Comparison of ENCODE assay signal across 1 cellular context in the genomic region with DNA sequence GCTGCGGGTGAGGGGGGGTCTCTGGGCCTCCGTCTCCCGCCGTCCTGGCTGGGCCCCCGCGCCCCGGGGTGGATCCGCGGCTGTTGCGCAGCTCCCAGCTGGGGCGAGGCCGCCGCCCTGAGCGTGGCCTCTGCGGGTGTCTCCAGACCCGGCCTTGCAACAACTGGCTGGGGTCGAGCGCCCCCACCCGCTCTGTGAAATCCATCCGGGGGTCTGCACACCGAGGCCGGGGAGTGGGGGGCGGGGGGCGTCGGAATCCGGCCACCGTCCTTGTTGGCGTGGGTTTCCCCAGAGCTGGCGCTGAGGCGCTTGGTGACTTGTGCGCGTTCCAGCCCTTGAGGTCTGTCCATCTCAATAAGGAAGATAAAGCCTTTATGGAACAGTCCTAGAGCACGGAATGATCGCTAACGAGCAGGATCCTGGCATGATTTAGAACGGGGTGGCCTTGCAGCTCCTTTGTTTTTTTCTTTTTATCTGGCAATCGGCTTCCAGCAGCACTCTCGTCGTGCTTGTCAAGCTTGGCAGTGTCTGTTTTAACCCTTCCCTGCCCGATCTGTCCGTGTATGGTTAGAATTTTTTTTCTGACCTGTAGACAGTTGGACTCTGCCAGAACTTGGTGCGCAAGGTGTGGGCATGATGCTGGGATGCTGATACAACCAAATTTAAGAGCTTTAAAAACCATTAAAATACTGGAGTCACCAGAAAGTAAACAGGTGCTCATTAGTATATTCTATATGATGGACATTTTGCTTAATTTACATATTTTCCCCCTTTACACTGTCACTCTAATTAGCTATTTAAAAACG.
TF ChIP-seq lines count a peak whose summit lies in the region.

No MANE protein-coding gene starts in this region.

TF ChIP-seq in HepG2, 621 proteins besides CTCF, POLR2A, EP300 and RAD21 (continued from another document and continues in another):
- TF ChIP-seq, protein P1, sequence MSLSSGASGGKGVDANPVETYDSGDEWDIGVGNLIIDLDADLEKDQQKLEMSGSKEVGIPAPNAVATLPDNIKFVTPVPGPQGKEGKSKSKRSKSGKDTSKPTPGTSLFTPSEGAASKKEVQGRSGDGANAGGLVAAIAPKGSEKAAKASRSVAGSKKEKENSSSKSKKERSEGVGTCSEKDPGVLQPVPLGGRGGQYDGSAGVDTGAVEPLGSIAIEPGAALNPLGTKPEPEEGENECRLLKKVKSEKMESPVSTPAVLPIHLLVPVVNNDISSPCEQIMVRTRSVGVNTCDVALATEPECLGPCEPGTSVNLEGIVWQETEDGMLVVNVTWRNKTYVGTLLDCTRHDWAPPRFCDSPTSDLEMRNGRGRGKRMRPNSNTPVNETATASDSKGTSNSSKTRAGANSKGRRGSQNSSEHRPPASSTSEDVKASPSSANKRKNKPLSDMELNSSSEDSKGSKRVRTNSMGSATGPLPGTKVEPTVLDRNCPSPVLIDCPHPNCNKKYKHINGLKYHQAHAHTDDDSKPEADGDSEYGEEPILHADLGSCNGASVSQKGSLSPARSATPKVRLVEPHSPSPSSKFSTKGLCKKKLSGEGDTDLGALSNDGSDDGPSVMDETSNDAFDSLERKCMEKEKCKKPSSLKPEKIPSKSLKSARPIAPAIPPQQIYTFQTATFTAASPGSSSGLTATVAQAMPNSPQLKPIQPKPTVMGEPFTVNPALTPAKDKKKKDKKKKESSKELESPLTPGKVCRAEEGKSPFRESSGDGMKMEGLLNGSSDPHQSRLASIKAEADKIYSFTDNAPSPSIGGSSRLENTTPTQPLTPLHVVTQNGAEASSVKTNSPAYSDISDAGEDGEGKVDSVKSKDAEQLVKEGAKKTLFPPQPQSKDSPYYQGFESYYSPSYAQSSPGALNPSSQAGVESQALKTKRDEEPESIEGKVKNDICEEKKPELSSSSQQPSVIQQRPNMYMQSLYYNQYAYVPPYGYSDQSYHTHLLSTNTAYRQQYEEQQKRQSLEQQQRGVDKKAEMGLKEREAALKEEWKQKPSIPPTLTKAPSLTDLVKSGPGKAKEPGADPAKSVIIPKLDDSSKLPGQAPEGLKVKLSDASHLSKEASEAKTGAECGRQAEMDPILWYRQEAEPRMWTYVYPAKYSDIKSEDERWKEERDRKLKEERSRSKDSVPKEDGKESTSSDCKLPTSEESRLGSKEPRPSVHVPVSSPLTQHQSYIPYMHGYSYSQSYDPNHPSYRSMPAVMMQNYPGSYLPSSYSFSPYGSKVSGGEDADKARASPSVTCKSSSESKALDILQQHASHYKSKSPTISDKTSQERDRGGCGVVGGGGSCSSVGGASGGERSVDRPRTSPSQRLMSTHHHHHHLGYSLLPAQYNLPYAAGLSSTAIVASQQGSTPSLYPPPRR (CRISPR knock-in tag; IDR thresholded peaks at IDR 0.05; ENCODE audit: borderline replicate concordance), result no peak
- TF ChIP-seq ZNF589 (CRISPR knock-in tag; conservative IDR thresholded peaks at IDR 0.05) (no peak), ZSCAN20 (CRISPR knock-in tag; IDR thresholded peaks at IDR 0.05; ENCODE audit: borderline replicate concordance) (no peak), ZNF563 (CRISPR knock-in tag; IDR thresholded peaks at IDR 0.05) (0 out of 2 replicates have a peak, but pooled peaks have one; percentile 24), ZNF430 (CRISPR knock-in tag; IDR thresholded peaks at IDR 0.05) (no peak; the same call in 1 of the 2 replicates), ZNF816 (CRISPR knock-in tag; IDR thresholded peaks at IDR 0.05; ENCODE audit: borderline replicate concordance) (0 out of 2 replicates have a peak, but pooled peaks have one; percentile 27), ZNF737 (CRISPR knock-in tag; IDR thresholded peaks at IDR 0.05; ENCODE audit: borderline replicate concordance) (no peak; the same call in 1 of the 2 replicates), KLF9 (CRISPR knock-in tag; IDR thresholded peaks at IDR 0.05; ENCODE audit: low read depth) (no peak), ZBTB3 (CRISPR knock-in tag; IDR thresholded peaks at IDR 0.05; ENCODE audit: borderline replicate concordance, low read depth) (no peak), ZNF616 (CRISPR knock-in tag; IDR thresholded peaks at IDR 0.05; ENCODE audit: low read depth) (no peak), MATR3 (CRISPR knock-in tag; IDR thresholded peaks at IDR 0.05) (no peak), ELF4 (CRISPR knock-in tag; IDR thresholded peaks at IDR 0.05; ENCODE audit: borderline replicate concordance) (no peak), U2AF1 (optimal IDR thresholded peaks at IDR 0.05; ENCODE audit: low read depth, low read length) (no peak), RXRA (CRISPR knock-in tag; IDR thresholded peaks at IDR 0.05) (no peak), ZFYVE20 (CRISPR knock-in tag; IDR thresholded peaks at IDR 0.05; ENCODE audit: borderline replicate concordance, low read depth) (no peak), IKZF1 (IDR thresholded peaks at IDR 0.05) (no peak), GATAD1 (CRISPR knock-in tag; IDR thresholded peaks at IDR 0.05) (no peak), NR2F6 (IDR thresholded peaks at IDR 0.05) (no peak), NR2F6 (CRISPR knock-in tag; IDR thresholded peaks at IDR 0.05) (no peak), JDP2 (CRISPR knock-in tag; IDR thresholded peaks at IDR 0.05; ENCODE audit: borderline replicate concordance) (no peak), SP1 (IDR thresholded peaks at IDR 0.05) (no peak), SP1 (CRISPR knock-in tag; IDR thresholded peaks at IDR 0.05) (no peak), ZSCAN9 (CRISPR knock-in tag; IDR thresholded peaks at IDR 0.05; ENCODE audit: borderline replicate concordance) (0 out of 2 replicates have a peak, but pooled peaks have one; percentile 21), SCMH1 (CRISPR knock-in tag; IDR thresholded peaks at IDR 0.05; ENCODE audit: borderline replicate concordance) (no peak), KDM1A (CRISPR knock-in tag; IDR thresholded peaks at IDR 0.05) (no peak), CHD2 (IDR thresholded peaks at IDR 0.05; ENCODE audit: low read depth, low read length) (0 out of 2 replicates have a peak, but pooled peaks have one; percentile 23), YEATS2 (CRISPR knock-in tag; IDR thresholded peaks at IDR 0.05; ENCODE audit: borderline replicate concordance) (0 out of 2 replicates have a peak, but pooled peaks have one; percentile 26)
- TF ChIP-seq, protein P2, sequence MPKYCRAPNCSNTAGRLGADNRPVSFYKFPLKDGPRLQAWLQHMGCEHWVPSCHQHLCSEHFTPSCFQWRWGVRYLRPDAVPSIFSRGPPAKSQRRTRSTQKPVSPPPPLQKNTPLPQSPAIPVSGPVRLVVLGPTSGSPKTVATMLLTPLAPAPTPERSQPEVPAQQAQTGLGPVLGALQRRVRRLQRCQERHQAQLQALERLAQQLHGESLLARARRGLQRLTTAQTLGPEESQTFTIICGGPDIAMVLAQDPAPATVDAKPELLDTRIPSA (CRISPR knock-in tag; IDR thresholded peaks at IDR 0.05; ENCODE audit: borderline replicate concordance), result no peak
- TF ChIP-seq, protein P3, sequence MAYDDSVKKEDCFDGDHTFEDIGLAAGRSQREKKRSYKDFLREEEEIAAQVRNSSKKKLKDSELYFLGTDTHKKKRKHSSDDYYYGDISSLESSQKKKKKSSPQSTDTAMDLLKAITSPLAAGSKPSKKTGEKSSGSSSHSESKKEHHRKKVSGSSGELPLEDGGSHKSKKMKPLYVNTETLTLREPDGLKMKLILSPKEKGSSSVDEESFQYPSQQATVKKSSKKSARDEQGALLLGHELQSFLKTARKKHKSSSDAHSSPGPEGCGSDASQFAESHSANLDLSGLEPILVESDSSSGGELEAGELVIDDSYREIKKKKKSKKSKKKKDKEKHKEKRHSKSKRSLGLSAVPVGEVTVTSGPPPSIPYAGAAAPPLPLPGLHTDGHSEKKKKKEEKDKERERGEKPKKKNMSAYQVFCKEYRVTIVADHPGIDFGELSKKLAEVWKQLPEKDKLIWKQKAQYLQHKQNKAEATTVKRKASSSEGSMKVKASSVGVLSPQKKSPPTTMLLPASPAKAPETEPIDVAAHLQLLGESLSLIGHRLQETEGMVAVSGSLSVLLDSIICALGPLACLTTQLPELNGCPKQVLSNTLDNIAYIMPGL (CRISPR knock-in tag; IDR thresholded peaks at IDR 0.05; ENCODE audit: borderline replicate concordance in 1 of 2, low read depth in 1 of 2), result peak; percentile 74 to 87; a peak in 3 of 4 replicates
- TF ChIP-seq, protein P4, sequence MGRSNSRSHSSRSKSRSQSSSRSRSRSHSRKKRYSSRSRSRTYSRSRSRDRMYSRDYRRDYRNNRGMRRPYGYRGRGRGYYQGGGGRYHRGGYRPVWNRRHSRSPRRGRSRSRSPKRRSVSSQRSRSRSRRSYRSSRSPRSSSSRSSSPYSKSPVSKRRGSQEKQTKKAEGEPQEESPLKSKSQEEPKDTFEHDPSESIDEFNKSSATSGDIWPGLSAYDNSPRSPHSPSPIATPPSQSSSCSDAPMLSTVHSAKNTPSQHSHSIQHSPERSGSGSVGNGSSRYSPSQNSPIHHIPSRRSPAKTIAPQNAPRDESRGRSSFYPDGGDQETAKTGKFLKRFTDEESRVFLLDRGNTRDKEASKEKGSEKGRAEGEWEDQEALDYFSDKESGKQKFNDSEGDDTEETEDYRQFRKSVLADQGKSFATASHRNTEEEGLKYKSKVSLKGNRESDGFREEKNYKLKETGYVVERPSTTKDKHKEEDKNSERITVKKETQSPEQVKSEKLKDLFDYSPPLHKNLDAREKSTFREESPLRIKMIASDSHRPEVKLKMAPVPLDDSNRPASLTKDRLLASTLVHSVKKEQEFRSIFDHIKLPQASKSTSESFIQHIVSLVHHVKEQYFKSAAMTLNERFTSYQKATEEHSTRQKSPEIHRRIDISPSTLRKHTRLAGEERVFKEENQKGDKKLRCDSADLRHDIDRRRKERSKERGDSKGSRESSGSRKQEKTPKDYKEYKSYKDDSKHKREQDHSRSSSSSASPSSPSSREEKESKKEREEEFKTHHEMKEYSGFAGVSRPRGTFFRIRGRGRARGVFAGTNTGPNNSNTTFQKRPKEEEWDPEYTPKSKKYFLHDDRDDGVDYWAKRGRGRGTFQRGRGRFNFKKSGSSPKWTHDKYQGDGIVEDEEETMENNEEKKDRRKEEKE (IDR thresholded peaks at IDR 0.05), result no peak
- TF ChIP-seq, protein P5, sequence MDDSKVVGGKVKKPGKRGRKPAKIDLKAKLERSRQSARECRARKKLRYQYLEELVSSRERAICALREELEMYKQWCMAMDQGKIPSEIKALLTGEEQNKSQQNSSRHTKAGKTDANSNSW (CRISPR knock-in tag; IDR thresholded peaks at IDR 0.05; ENCODE audit: borderline replicate concordance), result no peak
- TF ChIP-seq, protein P6, sequence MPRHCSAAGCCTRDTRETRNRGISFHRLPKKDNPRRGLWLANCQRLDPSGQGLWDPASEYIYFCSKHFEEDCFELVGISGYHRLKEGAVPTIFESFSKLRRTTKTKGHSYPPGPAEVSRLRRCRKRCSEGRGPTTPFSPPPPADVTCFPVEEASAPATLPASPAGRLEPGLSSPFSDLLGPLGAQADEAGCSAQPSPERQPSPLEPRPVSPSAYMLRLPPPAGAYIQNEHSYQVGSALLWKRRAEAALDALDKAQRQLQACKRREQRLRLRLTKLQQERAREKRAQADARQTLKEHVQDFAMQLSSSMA (CRISPR knock-in tag; IDR thresholded peaks at IDR 0.05), result no peak; the same call in 1 of the 2 replicates
- TF ChIP-seq, protein P7, sequence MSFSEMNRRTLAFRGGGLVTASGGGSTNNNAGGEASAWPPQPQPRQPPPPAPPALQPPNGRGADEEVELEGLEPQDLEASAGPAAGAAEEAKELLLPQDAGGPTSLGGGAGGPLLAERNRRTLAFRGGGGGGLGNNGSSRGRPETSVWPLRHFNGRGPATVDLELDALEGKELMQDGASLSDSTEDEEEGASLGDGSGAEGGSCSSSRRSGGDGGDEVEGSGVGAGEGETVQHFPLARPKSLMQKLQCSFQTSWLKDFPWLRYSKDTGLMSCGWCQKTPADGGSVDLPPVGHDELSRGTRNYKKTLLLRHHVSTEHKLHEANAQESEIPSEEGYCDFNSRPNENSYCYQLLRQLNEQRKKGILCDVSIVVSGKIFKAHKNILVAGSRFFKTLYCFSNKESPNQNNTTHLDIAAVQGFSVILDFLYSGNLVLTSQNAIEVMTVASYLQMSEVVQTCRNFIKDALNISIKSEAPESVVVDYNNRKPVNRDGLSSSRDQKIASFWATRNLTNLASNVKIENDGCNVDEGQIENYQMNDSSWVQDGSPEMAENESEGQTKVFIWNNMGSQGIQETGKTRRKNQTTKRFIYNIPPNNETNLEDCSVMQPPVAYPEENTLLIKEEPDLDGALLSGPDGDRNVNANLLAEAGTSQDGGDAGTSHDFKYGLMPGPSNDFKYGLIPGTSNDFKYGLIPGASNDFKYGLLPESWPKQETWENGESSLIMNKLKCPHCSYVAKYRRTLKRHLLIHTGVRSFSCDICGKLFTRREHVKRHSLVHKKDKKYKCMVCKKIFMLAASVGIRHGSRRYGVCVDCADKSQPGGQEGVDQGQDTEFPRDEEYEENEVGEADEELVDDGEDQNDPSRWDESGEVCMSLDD (CRISPR knock-in tag; IDR thresholded peaks at IDR 0.05; ENCODE audit: borderline replicate concordance), result no peak
- TF ChIP-seq, protein P8, sequence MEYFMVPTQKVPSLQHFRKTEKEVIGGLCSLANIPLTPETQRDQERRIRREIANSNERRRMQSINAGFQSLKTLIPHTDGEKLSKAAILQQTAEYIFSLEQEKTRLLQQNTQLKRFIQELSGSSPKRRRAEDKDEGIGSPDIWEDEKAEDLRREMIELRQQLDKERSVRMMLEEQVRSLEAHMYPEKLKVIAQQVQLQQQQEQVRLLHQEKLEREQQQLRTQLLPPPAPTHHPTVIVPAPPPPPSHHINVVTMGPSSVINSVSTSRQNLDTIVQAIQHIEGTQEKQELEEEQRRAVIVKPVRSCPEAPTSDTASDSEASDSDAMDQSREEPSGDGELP (IDR thresholded peaks at IDR 0.05; ENCODE audit: borderline replicate concordance, low read depth), result peak; percentile 69; the same call in 1 of the 2 replicates
- TF ChIP-seq, protein P9, sequence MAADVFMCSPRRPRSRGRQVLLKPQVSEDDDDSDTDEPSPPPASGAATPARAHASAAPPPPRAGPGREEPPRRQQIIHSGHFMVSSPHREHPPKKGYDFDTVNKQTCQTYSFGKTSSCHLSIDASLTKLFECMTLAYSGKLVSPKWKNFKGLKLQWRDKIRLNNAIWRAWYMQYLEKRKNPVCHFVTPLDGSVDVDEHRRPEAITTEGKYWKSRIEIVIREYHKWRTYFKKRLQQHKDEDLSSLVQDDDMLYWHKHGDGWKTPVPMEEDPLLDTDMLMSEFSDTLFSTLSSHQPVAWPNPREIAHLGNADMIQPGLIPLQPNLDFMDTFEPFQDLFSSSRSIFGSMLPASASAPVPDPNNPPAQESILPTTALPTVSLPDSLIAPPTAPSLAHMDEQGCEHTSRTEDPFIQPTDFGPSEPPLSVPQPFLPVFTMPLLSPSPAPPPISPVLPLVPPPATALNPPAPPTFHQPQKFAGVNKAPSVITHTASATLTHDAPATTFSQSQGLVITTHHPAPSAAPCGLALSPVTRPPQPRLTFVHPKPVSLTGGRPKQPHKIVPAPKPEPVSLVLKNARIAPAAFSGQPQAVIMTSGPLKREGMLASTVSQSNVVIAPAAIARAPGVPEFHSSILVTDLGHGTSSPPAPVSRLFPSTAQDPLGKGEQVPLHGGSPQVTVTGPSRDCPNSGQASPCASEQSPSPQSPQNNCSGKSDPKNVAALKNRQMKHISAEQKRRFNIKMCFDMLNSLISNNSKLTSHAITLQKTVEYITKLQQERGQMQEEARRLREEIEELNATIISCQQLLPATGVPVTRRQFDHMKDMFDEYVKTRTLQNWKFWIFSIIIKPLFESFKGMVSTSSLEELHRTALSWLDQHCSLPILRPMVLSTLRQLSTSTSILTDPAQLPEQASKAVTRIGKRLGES (CRISPR knock-in tag; IDR thresholded peaks at IDR 0.05; ENCODE audit: borderline replicate concordance), result no peak
